In the genomic region with DNA sequence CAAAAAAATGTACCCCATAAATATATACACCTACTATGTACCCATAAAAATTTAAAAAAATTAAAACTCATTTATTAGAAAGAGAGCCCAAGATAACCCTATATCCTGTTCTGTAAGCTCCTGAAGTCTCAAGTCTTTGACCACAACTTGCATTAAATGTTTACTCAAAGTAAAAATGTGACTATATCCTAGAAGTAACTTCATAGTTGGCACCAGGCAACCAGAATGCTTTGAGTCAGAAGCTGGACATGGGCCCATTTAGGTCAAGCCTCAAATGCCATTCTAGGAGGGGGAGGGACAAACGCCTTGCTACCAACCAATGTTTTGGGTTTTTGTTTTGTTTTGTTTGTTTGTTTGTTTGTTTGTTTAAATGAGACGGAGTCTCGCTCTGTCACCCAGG, we compare ENCODE assay signal across 1 cellular context.
TF ChIP-seq lines count a peak whose summit lies in the region.

No MANE protein-coding gene starts in this region.

TF ChIP-seq in endothelial cell of umbilical vein, 7 proteins besides CTCF, POLR2A, EP300 and RAD21:
- TF ChIP-seq, protein P1, sequence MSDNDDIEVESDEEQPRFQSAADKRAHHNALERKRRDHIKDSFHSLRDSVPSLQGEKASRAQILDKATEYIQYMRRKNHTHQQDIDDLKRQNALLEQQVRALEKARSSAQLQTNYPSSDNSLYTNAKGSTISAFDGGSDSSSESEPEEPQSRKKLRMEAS (IDR thresholded peaks at IDR 0.05; ENCODE audit: insufficient read depth, insufficient read length): no peak
- TF ChIP-seq JUN (IDR thresholded peaks at IDR 0.05; ENCODE audit: borderline replicate concordance, insufficient read depth, insufficient read length, low read depth) (no peak), EZH2 (IDR thresholded peaks at IDR 0.05; ENCODE audit: borderline replicate concordance, low read depth, low read length, severe bottlenecking) (no peak), FOS (IDR thresholded peaks at IDR 0.05; ENCODE audit: borderline replicate concordance, insufficient read depth, low read length) (no peak), GATA2 (IDR thresholded peaks at IDR 0.05; ENCODE audit: insufficient read depth, insufficient read length, low read depth, low read length) (no peak), MYC (IDR thresholded peaks at IDR 0.05; ENCODE audit: low read depth, low read length) (no peak), POLR2AphosphoS5 (IDR thresholded peaks at IDR 0.05; ENCODE audit: insufficient read depth, low read depth, low read length) (no peak)
TF ChIP-seq in endothelial cell of umbilical vein: peak in this region for 0.
